23 cellular contexts compared by ENCODE assay signal in genomic region chr20:904146-904545, GRCh38. TPM values are rescaled to one million over a fixed set of nuclear protein-coding genes. Genes with fewer than 3 reads are reported as not detected.
DNase-seq lines count a peak whose midpoint lies in the region; ATAC-seq and TF ChIP-seq lines count a peak whose summit lies in the region.
"Had no signal": no experiment of that assay in that cellular context is flagged by ENCODE, and none has a peak within 500 bp of the region (broad histone marks: within the 10 kb centered on the region; RNA-seq: fewer than 3 reads in every experiment).

No MANE protein-coding gene starts in this region.

- no peak for ATAC-seq in HG02642 (IDR thresholded peaks at IDR 0.05; ENCODE audit: poor library complexity, unreplicated experiment)
- ATAC-seq: A549; CD8-positive, alpha-beta T cell; GM12878 had no signal

- no peaks in the 10 kb centered on the region for H3K79me1 ChIP-seq in mesendoderm (ENCODE audit: low read length)

- WGBS in mesendoderm (ENCODE audit: extremely low coverage, insufficient coverage, low lambda C conversion rate): no CpG with 5 or more reads among the region's 1 CpG

- H3K27ac ChIP-seq in BLaER1 treated with 17β-estradiol and CSF1 and Interleukin-3, amounts not matched to agents 10 nM and 100 nM: no peak overlapping the region
- H3K27ac ChIP-seq in mesendoderm (ENCODE audit: low read depth, low read length) (no peak overlapping the region), ascending aorta (no peak overlapping the region)
- H3K27ac ChIP-seq: A549, C4-2B had no signal

- H3K9me3 ChIP-seq in BLaER1 treated with 17β-estradiol and CSF1 and Interleukin-3, amounts not matched to agents 10 nM and 100 nM (replicated peaks in 1 of 11): peaks cover 0 to 7% (median 0%) of the 10 kb centered on the region in 11 experiments; a peak in 1 of 22 replicates
- no peaks in the 10 kb centered on the region for H3K9me3 ChIP-seq in ascending aorta
- H3K9me3 ChIP-seq: A549, BE2C, Caco-2, HAP-1 had no signal

- no peaks in the 10 kb centered on the region for H4K20me1 ChIP-seq in BLaER1 treated with 17β-estradiol and CSF1 and Interleukin-3, amounts not matched to agents 10 nM and 100 nM

- no peak overlapping the region for H3K9ac ChIP-seq in BLaER1 treated with 17β-estradiol and CSF1 and Interleukin-3, amounts not matched to agents 10 nM and 100 nM
- H3K9ac ChIP-seq in mesendoderm (ENCODE audit: low read length): no peak overlapping the region

- DNase-seq in mesendoderm (peak; percentile 29), posterior vena cava (ENCODE audit: low spot score) (peak; percentile 3), ascending aorta (ENCODE audit: low spot score in 2 of 2) (no peak), HT-29 (ENCODE audit: low spot score) (no peak)
- DNase-seq: 8988T; ACHN; AML-193; BE2C; Caco-2; CD4-positive, CD25-positive, alpha-beta regulatory T cell; CD8-positive, alpha-beta T cell; DMS153; DMS79; EL; GDM1; GOT3; HFFc6 had no signal

- H2BK120ac ChIP-seq in mesendoderm (ENCODE audit: low read depth, low read length): no peak overlapping the region

- no peaks in the 10 kb centered on the region for H3K79me2 ChIP-seq in mesendoderm (ENCODE audit: control insufficient read depth, insufficient read depth, low read length)

- no peak overlapping the region for H4K5ac ChIP-seq in mesendoderm (ENCODE audit: low read length)

- no peak overlapping the region for H3K18ac ChIP-seq in mesendoderm (ENCODE audit: low read length)

- peaks cover 34 to 53% (median 48%) of the 10 kb centered on the region in 10 experiments for H3K4me1 ChIP-seq in BLaER1 treated with 17β-estradiol and CSF1 and Interleukin-3, amounts not matched to agents 10 nM and 100 nM
- H3K4me1 ChIP-seq in mesendoderm (ENCODE audit: control insufficient read depth, low read depth, low read length): no peaks in the 10 kb centered on the region
- H3K4me1 ChIP-seq in ascending aorta: no peaks in the 10 kb centered on the region
- H3K4me1 ChIP-seq: A549, BE2C, Caco-2, HAP-1 had no signal

- no peaks in the 10 kb centered on the region for H3K36me3 ChIP-seq in BLaER1 treated with 17β-estradiol and CSF1 and Interleukin-3, amounts not matched to agents 10 nM and 100 nM
- H3K36me3 ChIP-seq in mesendoderm (ENCODE audit: control insufficient read depth, insufficient read depth, low read length) (no peaks in the 10 kb centered on the region), ascending aorta (no peaks in the 10 kb centered on the region)
- H3K36me3 ChIP-seq: BE2C, HAP-1 had no signal

- TF ChIP-seq CTCF in ascending aorta (IDR thresholded peaks at IDR 0.05): no peak

- no peak overlapping the region for H3K4me3 ChIP-seq in BLaER1 treated with 17β-estradiol and CSF1 and Interleukin-3, amounts not matched to agents 10 nM and 100 nM
- H3K4me3 ChIP-seq in mesendoderm (ENCODE audit: low read length) (no peak overlapping the region), ascending aorta (no peak overlapping the region)
- H3K4me3 ChIP-seq: A549, GM12878, HAP-1 had no signal

- no peak overlapping the region for H3K56ac ChIP-seq in mesendoderm (ENCODE audit: low read length)

- no peak overlapping the region for H3K23ac ChIP-seq in mesendoderm (ENCODE audit: low read length)

- H2AK5ac ChIP-seq in mesendoderm (ENCODE audit: low read length): no peak overlapping the region

- H3K4me2 ChIP-seq in BLaER1 treated with 17β-estradiol and CSF1 and Interleukin-3, amounts not matched to agents 10 nM and 100 nM: peak overlapping the region; percentile 64 to 88 (median 77); a peak in 17 of 22 replicates
- no peak overlapping the region for H3K4me2 ChIP-seq in mesendoderm (ENCODE audit: low read length)
- H3K4me2 ChIP-seq: A549 had no signal

- H3K27me3 ChIP-seq in BLaER1 treated with 17β-estradiol and CSF1 and Interleukin-3, amounts not matched to agents 10 nM and 100 nM: no peaks in the 10 kb centered on the region
- H3K27me3 ChIP-seq in mesendoderm (ENCODE audit: insufficient read depth, low read length, poor library complexity) (no peaks in the 10 kb centered on the region), ascending aorta (no peaks in the 10 kb centered on the region)
- H3K27me3 ChIP-seq: BE2C had no signal

- no peak overlapping the region for H2BK15ac ChIP-seq in mesendoderm (replicated peaks; ENCODE audit: low read depth)

- H4K8ac ChIP-seq in mesendoderm (ENCODE audit: low read depth, low read length): no peak overlapping the region

- H3K4ac ChIP-seq in mesendoderm (ENCODE audit: low read depth, low read length): no peak overlapping the region

- no peak overlapping the region for H2BK5ac ChIP-seq in mesendoderm (ENCODE audit: low read length)

- intact Hi-C loops in posterior vena cava (cut with DNase I) (no loop called here), ascending aorta (cut with DNase I) (no loop called here)

RNA-seq across cellular contexts. Expression of gene ANGPT4, which starts 12.0 kb away (rescaled TPM):
- 0.18 TPM for polyA plus RNA-seq in mesendoderm (2013, experiment 1 of 2)
- 0.22 TPM for polyA plus RNA-seq in mesendoderm (2013, experiment 2 of 2)
- 1 to 10 TPM in 1 of 2 donors, under 1 TPM in 1; 0.24 to 1.1 TPM for total RNA-seq in posterior vena cava
- 5.7 TPM for total RNA-seq in ascending aorta
- total RNA-seq in HT-29 (2014; rRNA removed; shearing (Covaris generic)): not detected in 2 replicates
- total RNA-seq: Caco-2; CD4-positive, CD25-positive, alpha-beta regulatory T cell; CD8-positive, alpha-beta T cell; GM12878; HFFc6 had no signal
- polyA plus RNA-seq: CD4-positive, CD25-positive, alpha-beta regulatory T cell had no signal

Comparison
In these comparisons a context has a peak if more than half of its experiments do, and no peak if none do; other contexts are left out.
1. DNase-seq: peak in mesendoderm (single experiment) and posterior vena cava (single experiment); none in ascending aorta (0 of 2) and HT-29 (single experiment).